In the genomic region with DNA sequence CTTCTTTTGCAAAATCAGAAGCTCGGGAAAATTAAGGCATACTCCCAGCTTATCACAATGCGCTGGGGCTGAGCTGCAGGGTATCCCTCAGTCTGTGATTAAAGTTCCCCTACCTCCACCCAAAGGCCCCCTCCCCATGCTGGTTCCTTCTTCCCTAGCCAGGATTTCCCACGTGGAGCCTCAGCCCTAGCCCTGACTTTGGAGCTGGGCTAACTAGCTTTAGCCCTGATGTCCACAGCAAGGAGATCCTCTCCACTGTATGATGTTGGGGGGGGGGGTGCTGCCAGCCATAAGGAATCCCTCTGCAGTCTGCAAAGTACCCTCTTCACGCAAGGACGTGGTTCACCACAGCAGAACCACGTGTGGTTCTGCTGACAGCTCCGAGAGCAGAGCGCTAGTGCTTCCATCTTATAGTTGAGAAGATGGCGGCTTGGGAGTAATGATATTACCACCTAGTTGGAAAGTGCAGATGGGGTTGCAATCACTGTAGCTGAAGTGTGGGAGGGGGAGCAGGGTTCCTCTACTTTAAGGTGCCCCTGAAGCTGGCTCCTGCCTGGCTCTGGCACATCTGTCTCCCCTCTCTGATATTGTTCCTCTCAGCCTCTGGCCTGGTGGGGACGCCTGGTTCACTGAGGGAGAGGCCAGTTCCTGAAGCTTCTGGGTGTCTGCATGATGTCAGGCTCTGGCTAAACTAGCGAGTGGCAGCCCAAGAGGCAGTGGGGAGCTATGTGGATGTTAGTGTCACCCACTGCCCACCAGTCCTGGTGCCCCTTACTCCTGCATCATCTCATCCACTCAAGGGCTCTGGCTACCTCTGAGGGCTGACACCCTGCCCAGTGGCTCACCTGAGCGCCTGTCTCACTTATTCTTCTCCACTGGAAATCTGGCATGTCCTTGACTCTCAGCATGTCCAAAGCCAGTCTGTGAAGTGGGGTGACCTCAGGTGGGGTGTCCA, we compare ENCODE assay signal across 12 cellular contexts.
A peak's percentile ranks its signal among the peaks of the same experiment; 100 is the strongest.
DNase-seq lines count a peak whose midpoint lies in the region; ATAC-seq and TF ChIP-seq lines count a peak whose summit lies in the region.
"Had no signal": no experiment of that assay in that cellular context is flagged by ENCODE, and none has a peak within 500 bp of the region (broad histone marks: within the 10 kb centered on the region; RNA-seq: fewer than 3 reads in every experiment).

No MANE protein-coding gene starts in this region.

- H3K4me3 ChIP-seq in right atrium auricular region = no peak overlapping the region
- no peak overlapping the region for H3K4me3 ChIP-seq in vagina

- H3K9me3 ChIP-seq in right atrium auricular region = no peaks in the 10 kb centered on the region
- no peaks in the 10 kb centered on the region for H3K9me3 ChIP-seq in vagina
- H3K9me3 ChIP-seq: psoas muscle had no signal

- H3K27me3 ChIP-seq in right atrium auricular region (no peaks in the 10 kb centered on the region), vagina (no peaks in the 10 kb centered on the region)

- intact Hi-C loops in Right ventricle myocardium inferior (cut with DNase I) (loop anchor here (5.0 to 10.0 kb wide), 7 partner anchors 87 to 890 kb away; no protein-coding TSS in a partner anchor), vagina (cut with DNase I) (loop anchor here (5.0 kb wide), 2 partner anchors 763 to 893 kb away; a partner anchor contains a TSS)

- H3K36me3 Mint-ChIP-seq in naive thymus-derived CD8-positive, alpha-beta T cell = no peaks in the 10 kb centered on the region
- H3K36me3 Mint-ChIP-seq: activated naive CD8-positive, alpha-beta T cell treated with anti-CD3 and anti-CD28 coated beads for 36 hours had no signal

- POLR2A ChIA-PET in naive thymus-derived CD8-positive, alpha-beta T cell (lab: Charles Lee) = interaction anchor here (1.0 to 1.3 kb wide), 2 partner anchors 13 to 1019 kb away, joined by 3 read pairs; no protein-coding TSS in a partner anchor

- H3K27me3 Mint-ChIP-seq in naive thymus-derived CD8-positive, alpha-beta T cell = no peaks in the 10 kb centered on the region
- H3K27me3 Mint-ChIP-seq: activated naive CD8-positive, alpha-beta T cell treated with anti-CD3 and anti-CD28 coated beads for 36 hours; activated T-cell treated with anti-CD3 and anti-CD28 coated beads, Interleukin-2, amount 50 U/mL, for 24 hours had no signal

- TF ChIP-seq CTCF in right atrium auricular region (IDR thresholded peaks at IDR 0.05) = no peak
- TF ChIP-seq CTCF in vagina (IDR thresholded peaks at IDR 0.05) = no peak

- peak; percentile 57 for DNase-seq in right atrium auricular region (ENCODE audit: low spot score)
- DNase-seq in Right ventricle myocardium inferior (ENCODE audit: missing footprints) = no peak
- DNase-seq in caudate nucleus (lab: John Stamatoyannopoulos, UW) = no peak
- peak in 2 of 10 donors; percentile 11 to 60 for DNase-seq in naive thymus-derived CD8-positive, alpha-beta T cell
- peak; percentile 83 to 95 for DNase-seq in vagina (ENCODE audit: extremely low spot score in 2 of 2)
- DNase-seq in NCI-H1092 treated with DMSO at 0.1 percent for 48 hours (lab: John Stamatoyannopoulos, UW) = no peak
- no peak for DNase-seq in HuH-7 (ENCODE audit: low spot score)
- no peak for DNase-seq in SKM-1 (lab: John Stamatoyannopoulos, UW; ENCODE audit: unreplicated experiment)

- no peaks in the 10 kb centered on the region for H3K36me3 ChIP-seq in right atrium auricular region
- H3K36me3 ChIP-seq in vagina = no peaks in the 10 kb centered on the region

- peak overlapping the region in 7 of 10 donors; percentile 58 to 98 (median 77) for H3K27ac Mint-ChIP-seq in naive thymus-derived CD8-positive, alpha-beta T cell
- H3K27ac Mint-ChIP-seq: activated naive CD8-positive, alpha-beta T cell treated with anti-CD3 and anti-CD28 coated beads for 36 hours; HFFc6 had no signal

- peak overlapping the region; percentile 7 to 96 (median 44) for H3K4me3 Mint-ChIP-seq in naive thymus-derived CD8-positive, alpha-beta T cell
- H3K4me3 Mint-ChIP-seq: activated naive CD8-positive, alpha-beta T cell treated with anti-CD3 and anti-CD28 coated beads for 36 hours had no signal

- ATAC-seq in Right ventricle myocardium inferior = no peak
- ATAC-seq in naive thymus-derived CD8-positive, alpha-beta T cell = no peak

- peaks cover 6 to 33% (median 21%) of the 10 kb centered on the region in 4 donors for H3K4me1 Mint-ChIP-seq in naive thymus-derived CD8-positive, alpha-beta T cell

- H3K27ac ChIP-seq in right atrium auricular region = no peak overlapping the region
- peak overlapping the region; percentile 96 for H3K27ac ChIP-seq in caudate nucleus (ENCODE audit: low read depth, low read length)
- peak overlapping the region; percentile 84 for H3K27ac ChIP-seq in vagina

- peaks cover 0 to 17% of the 10 kb centered on the region in 2 donors for H3K4me1 ChIP-seq in right atrium auricular region
- peaks cover 12% of the 10 kb centered on the region for H3K4me1 ChIP-seq in vagina

- peaks cover 0 to 3% (median 0%) of the 10 kb centered on the region in 9 donors for H3K9me3 Mint-ChIP-seq in naive thymus-derived CD8-positive, alpha-beta T cell
- H3K9me3 Mint-ChIP-seq: activated naive CD8-positive, alpha-beta T cell treated with anti-CD3 and anti-CD28 coated beads for 36 hours; activated T-cell treated with anti-CD3 and anti-CD28 coated beads, Interleukin-2, amount 50 U/mL, for 24 hours had no signal

- no peak for TF ChIP-seq POLR2A in vagina (IDR thresholded peaks at IDR 0.05)

Comparison
In these comparisons a context has a peak if more than half of its experiments do, and no peak if none do; other contexts are left out.
1. DNase-seq: peak in right atrium auricular region (single experiment) and vagina (2 of 2); none in Right ventricle myocardium inferior (single experiment), caudate nucleus (0 of 61), NCI-H1092 treated with DMSO at 0.1 percent for 48 hours (single experiment), HuH-7 (single experiment) and SKM-1 (single experiment).
2. H3K27ac ChIP-seq: peak in caudate nucleus (single experiment) and vagina (single experiment); none in right atrium auricular region (0 of 2).